ENCODE assay signal across 2 cellular contexts in genomic region chr2:67898605-67899004, GRCh38.
TF ChIP-seq lines count a peak whose summit lies in the region.

No MANE protein-coding gene starts in this region.

TF ChIP-seq in GM23338, 12 proteins besides CTCF, POLR2A, EP300 and RAD21 (continued from another document):
- TF ChIP-seq ZNF462 (CRISPR knock-in tag; IDR thresholded peaks at IDR 0.05), result 0 out of 2 replicates have a peak, but pooled peaks have one; percentile 53

TF ChIP-seq in WTC11, 78 proteins besides CTCF, POLR2A, EP300 and RAD21 (continued from another document):
- TF ChIP-seq ATF6 (CRISPR knock-in tag; IDR thresholded peaks at IDR 0.05) (no peak), ZNF396 (CRISPR knock-in tag; IDR thresholded peaks at IDR 0.05; ENCODE audit: borderline replicate concordance) (no peak), MXD4 (CRISPR knock-in tag; IDR thresholded peaks at IDR 0.05; ENCODE audit: borderline replicate concordance) (no peak), USF1 (CRISPR knock-in tag; IDR thresholded peaks at IDR 0.05) (no peak), ZNF423 (CRISPR knock-in tag; IDR thresholded peaks at IDR 0.05) (peak; percentile 81), ESRRA (CRISPR knock-in tag; IDR thresholded peaks at IDR 0.05; ENCODE audit: borderline replicate concordance) (no peak), ATF1 (CRISPR knock-in tag; IDR thresholded peaks at IDR 0.05) (no peak)
